ENCODE assay signal across 1 cellular context in genomic region chr19:48510421-48511268, GRCh38.
TF ChIP-seq lines count a peak whose summit lies in the region.

No MANE protein-coding gene starts in this region.

TF ChIP-seq in HepG2, 621 proteins besides CTCF, POLR2A, EP300 and RAD21 (continued from another document):
- 0 out of 2 replicates have a peak, but pooled peaks have one; percentile 37 for TF ChIP-seq ZNF335 (CRISPR knock-in tag; IDR thresholded peaks at IDR 0.05)
- TF ChIP-seq ZBTB25 (CRISPR knock-in tag; IDR thresholded peaks at IDR 0.05): no peak
- TF ChIP-seq CREM (IDR thresholded peaks at IDR 0.05): peak; percentile 78
- no peak for TF ChIP-seq CREM (CRISPR knock-in tag; IDR thresholded peaks at IDR 0.05)
- peak; percentile 69 for TF ChIP-seq GABPB1 (CRISPR knock-in tag; IDR thresholded peaks at IDR 0.05)
- TF ChIP-seq ZBTB8A (CRISPR knock-in tag; IDR thresholded peaks at IDR 0.05; ENCODE audit: borderline replicate concordance, low read depth): no peak
- TF ChIP-seq ZNF891 (CRISPR knock-in tag; IDR thresholded peaks at IDR 0.05): no peak
- no peak for TF ChIP-seq NR2F2 (IDR thresholded peaks at IDR 0.05; ENCODE audit: borderline replicate concordance, low read depth)
- peak; percentile 21 for TF ChIP-seq YY1 (IDR thresholded peaks at IDR 0.05; ENCODE audit: insufficient read depth, insufficient replicate concordance, low read depth, low read length)
- no peak for TF ChIP-seq GATAD2A (CRISPR knock-in tag; IDR thresholded peaks at IDR 0.05)
